Comparison of ENCODE assay signal across 15 cellular contexts in genomic region chr6:109979033-109979921, GRCh38. TPM values are rescaled to one million over a fixed set of nuclear protein-coding genes. Genes with fewer than 3 reads are reported as not detected.
DNase-seq lines count a peak whose midpoint lies in the region; ATAC-seq and TF ChIP-seq lines count a peak whose summit lies in the region.
"Had no signal": no experiment of that assay in that cellular context is flagged by ENCODE, and none has a peak within 500 bp of the region (broad histone marks: within the 10 kb centered on the region; RNA-seq: fewer than 3 reads in every experiment).

No MANE protein-coding gene starts in this region.

- TF ChIP-seq CTCF in PC-3 (conservative IDR thresholded peaks at IDR 0.05; ENCODE audit: low read depth, low read length): no peak

- H3K4me3 Mint-ChIP-seq in activated T-cell treated with anti-CD3 and anti-CD28 coated beads, Interleukin-2, amount 50 U/mL, for 24 hours: no peak overlapping the region
- H3K4me3 Mint-ChIP-seq: activated CD8-positive, alpha-beta T cell treated with anti-CD3 and anti-CD28 coated beads, Interleukin-2, amount 10 ng/mL, durations not matched to agents 7 days and 5 days; natural killer cell had no signal

- peaks cover 70% of the 10 kb centered on the region for H3K27me3 ChIP-seq in HUES64 (ENCODE audit: insufficient read depth, low read length)
- peaks cover 7% of the 10 kb centered on the region; the same call in 1 of the 2 replicates for H3K27me3 ChIP-seq in PC-3 (ENCODE audit: low read length)
- H3K27me3 ChIP-seq: SJCRH30 had no signal

- peak overlapping the region; percentile 79 for H3K4me3 ChIP-seq in HUES64 (ENCODE audit: low read length)
- H3K4me3 ChIP-seq in PC-3 (ENCODE audit: low read length): no peak overlapping the region
- H3K4me3 ChIP-seq: colonic mucosa, esophagus muscularis mucosa, lower lobe of right lung, SJCRH30, tibial nerve had no signal

- ATAC-seq in PC-3: no peak
- no peak for ATAC-seq in HG02970 (IDR thresholded peaks at IDR 0.05; ENCODE audit: low FRiP score, unreplicated experiment)

- DNase-seq in cerebellar cortex (ENCODE audit: low spot score) (peak; percentile 18), iPS-NIHi11 (ENCODE audit: low spot score) (peak; percentile 23), PC-3 (no peak)
- DNase-seq in activated T-cell treated with anti-CD3 and anti-CD28 coated beads, Interleukin-2, amount 50 U/mL, for 24 hours: no peak

- H3K4me2 ChIP-seq in PC-3 (ENCODE audit: low read length): no peak overlapping the region

- CTCF ChIA-PET in PC-3 (lab: Charles Lee): no interaction called here

- H3K27ac Mint-ChIP-seq in activated T-cell treated with anti-CD3 and anti-CD28 coated beads, Interleukin-2, amount 50 U/mL, for 24 hours: no peak overlapping the region
- H3K27ac Mint-ChIP-seq: activated CD8-positive, alpha-beta T cell treated with anti-CD3 and anti-CD28 coated beads, Interleukin-2, amount 10 ng/mL, durations not matched to agents 7 days and 5 days; activated T-helper 2 cell treated with anti-CD3 and anti-CD28 coated beads, Interferon-gamma antibody, Interleukin-2, Interleukin-4, amounts not matched to agents 10 μg/mL and 5 μg/mL and 100 μg/mL, durations not matched to agents 14 hours and 24 hours and 36 hours; natural killer cell had no signal

- no peaks in the 10 kb centered on the region for H3K36me3 Mint-ChIP-seq in activated T-cell treated with anti-CD3 and anti-CD28 coated beads, Interleukin-2, amount 50 U/mL, for 24 hours (ENCODE audit: low read depth)
- H3K36me3 Mint-ChIP-seq: natural killer cell had no signal

- WGBS in HUES64: 42% methylated on average over 81 of the region's 81 CpGs

- intact Hi-C loops in PC-3 (cut with micrococcal nuclease): no loop called here

- no peaks in the 10 kb centered on the region for H3K4me1 Mint-ChIP-seq in activated T-cell treated with anti-CD3 and anti-CD28 coated beads, Interleukin-2, amount 50 U/mL, for 24 hours (ENCODE audit: low read depth)
- H3K4me1 Mint-ChIP-seq: natural killer cell had no signal

- H3K9ac ChIP-seq in ES-I3 (ENCODE audit: low read depth, low read length) (peak overlapping the region; percentile 60; the same call in 1 of the 2 replicates), HUES64 (ENCODE audit: low read depth, low read length) (no peak overlapping the region), PC-3 (ENCODE audit: low read length) (no peak overlapping the region)

- no peaks in the 10 kb centered on the region for H3K9me2 ChIP-seq in PC-3 (replicated peaks; ENCODE audit: low read length)

- no peaks in the 10 kb centered on the region for H4K20me1 ChIP-seq in PC-3 (ENCODE audit: low read length)

- peaks cover 83% of the 10 kb centered on the region for H3K27me3 Mint-ChIP-seq in activated T-cell treated with anti-CD3 and anti-CD28 coated beads, Interleukin-2, amount 50 U/mL, for 24 hours

- H2AFZ ChIP-seq in PC-3 (ENCODE audit: low read length): no peak overlapping the region

- no peaks in the 10 kb centered on the region for H3K79me2 ChIP-seq in PC-3 (ENCODE audit: low read length)

- peaks cover 3% of the 10 kb centered on the region for H3K9me3 Mint-ChIP-seq in activated T-cell treated with anti-CD3 and anti-CD28 coated beads, Interleukin-2, amount 50 U/mL, for 24 hours
- H3K9me3 Mint-ChIP-seq: activated T-helper 2 cell treated with anti-CD3 and anti-CD28 coated beads, Interferon-gamma antibody, Interleukin-2, Interleukin-4, amounts not matched to agents 10 μg/mL and 5 μg/mL and 100 μg/mL, durations not matched to agents 14 hours and 24 hours and 36 hours had no signal

- POLR2A ChIA-PET in PC-3 (lab: Charles Lee; ENCODE audit: unreplicated experiment): no interaction called here

- H3F3A ChIP-seq in PC-3 (ENCODE audit: low read length, unreplicated experiment): no peaks in the 10 kb centered on the region

- no TSS peak for BruUV-seq in PC-3 (replicated peaks; lab: Mats Ljungman, UMichigan)

- H3K9me3 ChIP-seq in ES-I3 (ENCODE audit: control insufficient read depth, insufficient read depth, low read length) (no peaks in the 10 kb centered on the region), HUES64 (ENCODE audit: insufficient read depth, low read depth, low read length) (no peaks in the 10 kb centered on the region), PC-3 (ENCODE audit: low read length) (no peaks in the 10 kb centered on the region)
- H3K9me3 ChIP-seq: colonic mucosa, lower lobe of right lung, SJCRH30 had no signal

- H3K36me3 ChIP-seq in ES-I3 (ENCODE audit: insufficient read depth, low read length) (no peaks in the 10 kb centered on the region), HUES64 (ENCODE audit: insufficient read depth, low read length) (no peaks in the 10 kb centered on the region), PC-3 (ENCODE audit: low read depth, low read length) (no peaks in the 10 kb centered on the region)
- H3K36me3 ChIP-seq: colonic mucosa, esophagus muscularis mucosa, lower lobe of right lung, SJCRH30, tibial nerve had no signal

- no peak overlapping the region for H3K27ac ChIP-seq in HUES64 (ENCODE audit: low read depth, low read length)
- no peak overlapping the region for H3K27ac ChIP-seq in PC-3 (ENCODE audit: low read length)
- H3K27ac ChIP-seq: colonic mucosa, esophagus muscularis mucosa, lower lobe of right lung, SJCRH30, tibial nerve had no signal

- H3K4me1 ChIP-seq in ES-I3 (ENCODE audit: insufficient read depth, low read length): no peaks in the 10 kb centered on the region
- H3K4me1 ChIP-seq in HUES64 (ENCODE audit: insufficient read depth, low read length): no peaks in the 10 kb centered on the region
- no peaks in the 10 kb centered on the region for H3K4me1 ChIP-seq in PC-3 (ENCODE audit: insufficient read depth, low read length)
- H3K4me1 ChIP-seq: colonic mucosa, lower lobe of right lung, SJCRH30 had no signal

RNA-seq across cellular contexts. Expression of gene GPR6, which starts 1.2 kb away (rescaled TPM):
- not detected for polyA plus RNA-seq in HUES64 (2013, experiment 1 of 2)
- not detected for polyA plus RNA-seq in HUES64 (2013, experiment 2 of 2)
- total RNA-seq in PC-3 (2014; rRNA removed): not detected in 2 replicates
- total RNA-seq: activated CD8-positive, alpha-beta T cell treated with anti-CD3 and anti-CD28 coated beads, Interleukin-2, amount 10 ng/mL, durations not matched to agents 7 days and 5 days; activated T-helper 2 cell treated with anti-CD3 and anti-CD28 coated beads, Interferon-gamma antibody, Interleukin-2, Interleukin-4, amounts not matched to agents 10 μg/mL and 5 μg/mL and 100 μg/mL, durations not matched to agents 14 hours and 24 hours and 36 hours; colonic mucosa; lower lobe of right lung; natural killer cell; SJCRH30; tibial nerve had no signal

Comparison
In these comparisons a context has a peak if more than half of its experiments do, and no peak if none do; other contexts are left out.
1. DNase-seq: peak in cerebellar cortex (single experiment) and iPS-NIHi11 (single experiment); none in activated T-cell treated with anti-CD3 and anti-CD28 coated beads, Interleukin-2, amount 50 U/mL, for 24 hours (single experiment) and PC-3 (single experiment).